In the genomic region with DNA sequence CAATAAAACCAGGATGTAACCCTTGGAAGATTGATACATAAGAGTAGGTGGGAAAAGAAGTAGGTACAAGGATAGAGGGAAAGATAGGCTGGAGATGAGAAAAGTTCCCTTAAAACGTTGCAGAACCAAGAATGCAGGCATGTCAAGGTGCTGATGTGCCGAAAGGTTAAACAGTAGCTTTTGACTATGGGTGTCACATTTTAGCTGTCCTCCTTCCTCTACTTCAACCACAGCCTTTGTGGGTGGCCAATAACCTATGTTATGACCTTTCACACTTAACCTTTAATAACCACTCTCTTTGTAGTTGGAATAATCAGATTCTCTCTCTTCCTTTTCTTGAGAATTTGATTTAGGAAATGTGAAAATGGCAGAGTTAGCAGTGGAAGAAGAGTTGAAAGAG, we compare ENCODE assay signal across 23 cellular contexts.
"Had no signal": no experiment of that assay in that cellular context is flagged by ENCODE, and none has a peak within 500 bp of the region (broad histone marks: within the 10 kb centered on the region; RNA-seq: fewer than 3 reads in every experiment).

No MANE protein-coding gene starts in this region.

- H3K27me3 Mint-ChIP-seq: stimulated activated memory B cell treated with anti-CD40 and anti-IgM and Interleukin-4, amounts not matched to agents 10 μg/mL and 1 μg/mL and 100 μg/mL, for 72 hours; stimulated activated naive CD8-positive, alpha-beta T cell treated with anti-CD3 and anti-CD28 coated beads, Interleukin-15, Interleukin-2, amounts not matched to agents 100 ng/mL and 50 ng/mL, for 24 hours; type B pancreatic cell had no signal

- H3K36me3 Mint-ChIP-seq: stimulated activated effector memory CD8-positive, alpha-beta T cell treated with anti-CD3 and anti-CD28 coated beads, Interleukin-12 subunit alpha, Interleukin-12 subunit beta, amount 100 ng/mL, for 72 hours; stimulated activated memory B cell treated with anti-CD40 and anti-IgM and Interleukin-4, amounts not matched to agents 10 μg/mL and 1 μg/mL and 100 μg/mL, for 72 hours; type B pancreatic cell had no signal

- H3K4me1 Mint-ChIP-seq: stimulated activated effector memory CD8-positive, alpha-beta T cell treated with anti-CD3 and anti-CD28 coated beads, Interleukin-12 subunit alpha, Interleukin-12 subunit beta, amount 100 ng/mL, for 72 hours; stimulated activated memory B cell treated with anti-CD40 and anti-IgM and Interleukin-4, amounts not matched to agents 10 μg/mL and 1 μg/mL and 100 μg/mL, for 72 hours had no signal

- ATAC-seq: stimulated activated effector memory CD8-positive, alpha-beta T cell treated with anti-CD3 and anti-CD28 coated beads, Interleukin-12 subunit alpha, Interleukin-12 subunit beta, amount 100 ng/mL, for 72 hours; stimulated activated memory B cell treated with anti-CD40 and anti-IgM and Interleukin-4, amounts not matched to agents 10 μg/mL and 1 μg/mL and 100 μg/mL, for 72 hours; upper lobe of right lung had no signal

- H3K9me3 Mint-ChIP-seq: stimulated activated effector memory CD8-positive, alpha-beta T cell treated with anti-CD3 and anti-CD28 coated beads, Interleukin-12 subunit alpha, Interleukin-12 subunit beta, amount 100 ng/mL, for 72 hours; stimulated activated memory B cell treated with anti-CD40 and anti-IgM and Interleukin-4, amounts not matched to agents 10 μg/mL and 1 μg/mL and 100 μg/mL, for 72 hours; stimulated activated naive CD8-positive, alpha-beta T cell treated with anti-CD3 and anti-CD28 coated beads, Interleukin-15, Interleukin-2, amounts not matched to agents 100 ng/mL and 50 ng/mL, for 24 hours; type B pancreatic cell had no signal

- H3K4me3 Mint-ChIP-seq: stimulated activated effector memory CD8-positive, alpha-beta T cell treated with anti-CD3 and anti-CD28 coated beads, Interleukin-12 subunit alpha, Interleukin-12 subunit beta, amount 100 ng/mL, for 72 hours; stimulated activated memory B cell treated with anti-CD40 and anti-IgM and Interleukin-4, amounts not matched to agents 10 μg/mL and 1 μg/mL and 100 μg/mL, for 72 hours; stimulated activated naive CD8-positive, alpha-beta T cell treated with anti-CD3 and anti-CD28 coated beads, Interleukin-15, Interleukin-2, amounts not matched to agents 100 ng/mL and 50 ng/mL, for 24 hours; type B pancreatic cell had no signal

- H3K27ac Mint-ChIP-seq: stimulated activated effector memory CD8-positive, alpha-beta T cell treated with anti-CD3 and anti-CD28 coated beads, Interleukin-12 subunit alpha, Interleukin-12 subunit beta, amount 100 ng/mL, for 72 hours; stimulated activated memory B cell treated with anti-CD40 and anti-IgM and Interleukin-4, amounts not matched to agents 10 μg/mL and 1 μg/mL and 100 μg/mL, for 72 hours; stimulated activated naive CD8-positive, alpha-beta T cell treated with anti-CD3 and anti-CD28 coated beads, Interleukin-15, Interleukin-2, amounts not matched to agents 100 ng/mL and 50 ng/mL, for 24 hours; type B pancreatic cell had no signal

- DNase-seq: stimulated activated CD4-positive, alpha-beta T cell treated with anti-CD3 and anti-CD28 coated beads, Interleukin-1b, Interleukin-23, amount 100 ng/mL, for 48 hours; stimulated activated CD4-positive, alpha-beta T cell treated with anti-CD3 and anti-CD28 coated beads, Interleukin-2, amount 100 ng/mL, for 24 hours; stimulated activated CD4-positive, alpha-beta T cell treated with anti-CD3 and anti-CD28 coated beads, Interleukin-2, amount 100 ng/mL, for 48 hours; stimulated activated CD4-positive, alpha-beta T cell treated with anti-CD3 and anti-CD28 coated beads, Interleukin-4, amount 100 ng/mL, for 1 hour; stimulated activated CD4-positive, alpha-beta T cell treated with anti-CD3 and anti-CD28 coated beads, Interleukin-4, amount 100 ng/mL, for 24 hours; stimulated activated CD4-positive, alpha-beta T cell treated with anti-CD3 and anti-CD28 coated beads, Interleukin-4, amount 100 ng/mL, for 4 hours; stimulated activated CD8-positive, alpha-beta memory T cell treated with anti-CD3 and anti-CD28 coated beads, Interleukin-4, amount 100 ng/mL, for 48 hours; stimulated activated naive CD4-positive, alpha-beta T cell; stimulated activated naive CD4-positive, alpha-beta T cell treated with Interleukin-2 at 50 U/mL for 16 hours; stomach; substantia nigra; testis; thyroid gland; tibial artery; transverse colon; trophoblast cell; upper lobe of left lung; upper lobe of right lung; uterus had no signal
